In the genomic region with DNA sequence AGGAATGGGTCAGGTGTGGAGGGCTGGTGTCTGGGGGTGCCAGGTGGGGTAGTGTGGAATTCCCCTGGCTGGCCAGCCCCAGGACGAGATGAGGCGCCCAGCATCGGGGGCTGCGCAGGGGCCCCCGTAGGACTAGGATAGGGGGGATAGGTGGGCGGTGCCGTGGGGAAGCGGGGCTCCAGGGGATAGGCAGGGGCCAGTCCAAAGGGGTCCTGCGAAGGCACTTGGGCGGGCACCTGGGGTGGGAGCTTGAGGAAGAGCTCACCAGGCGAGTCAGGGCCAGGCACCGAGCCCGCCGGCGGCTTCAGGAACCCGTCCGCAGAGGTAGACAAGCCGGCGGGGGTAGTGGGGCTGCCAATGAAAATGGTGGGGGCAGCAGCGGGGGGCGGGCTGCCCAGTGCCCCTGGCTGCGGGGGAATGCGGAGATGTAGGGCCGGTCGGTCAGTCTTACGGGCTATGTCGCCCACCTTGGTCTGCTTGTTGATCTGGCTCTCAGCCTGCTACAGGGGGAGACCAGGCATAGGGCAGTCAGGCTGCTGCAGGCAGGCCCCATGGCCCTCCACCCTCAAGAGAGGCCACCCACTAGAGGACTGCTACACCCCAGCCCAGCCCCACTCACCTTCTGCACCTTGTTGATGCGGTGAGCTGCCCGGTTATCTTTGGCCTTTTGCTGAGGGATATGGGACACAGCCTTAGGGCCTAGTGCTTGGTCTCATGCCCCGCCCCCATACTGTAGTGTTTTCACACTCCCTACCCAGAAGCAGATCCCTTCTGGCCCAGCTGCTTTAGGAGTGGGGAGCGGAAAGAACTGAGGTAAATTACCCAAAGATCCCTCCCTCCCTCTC, we compare ENCODE assay signal across 19 cellular contexts. TPM values are rescaled to one million over a fixed set of nuclear protein-coding genes. Genes with fewer than 3 reads are reported as not detected.
"Had no signal": no experiment of that assay in that cellular context is flagged by ENCODE, and none has a peak within 500 bp of the region (broad histone marks: within the 10 kb centered on the region; RNA-seq: fewer than 3 reads in every experiment).

No MANE protein-coding gene starts in this region.

- H3K27me3 ChIP-seq: cardiac muscle cell, neutrophil, sigmoid colon, transverse colon had no signal

- H3K9ac ChIP-seq: parathyroid adenoma had no signal

- H3K27ac ChIP-seq: cardiac muscle cell, epithelial cell of prostate, neutrophil, parathyroid adenoma, sigmoid colon, transverse colon had no signal

- H3K27me3 Mint-ChIP-seq: activated CD4-positive, alpha-beta T cell treated with anti-CD3 and anti-CD28 coated beads for 36 hours; activated naive CD8-positive, alpha-beta T cell treated with anti-CD3 and anti-CD28 coated beads for 36 hours; activated T-helper 17 cell treated with anti-CD3 and anti-CD28 coated beads, Interleukin-2, amount 50 U/mL, for 72 hours; naive thymus-derived CD8-positive, alpha-beta T cell had no signal

- ATAC-seq: activated CD4-positive, alpha-beta T cell treated with anti-CD3 and anti-CD28 coated beads for 36 hours; activated T-helper 17 cell treated with anti-CD3 and anti-CD28 coated beads, Interleukin-2, amount 50 U/mL, for 72 hours; left cardiac atrium; naive thymus-derived CD8-positive, alpha-beta T cell had no signal

- H3K9me3 ChIP-seq: neutrophil, sigmoid colon, transverse colon had no signal

- DNase-seq: activated CD4-positive, alpha-beta T cell treated with anti-CD3 and anti-CD28 coated beads for 36 hours; activated CD4-positive, alpha-beta T cell treated with anti-CD3 and anti-CD28 coated beads, Interleukin-2, amount 50 U/mL, for 48 hours; activated naive CD4-positive, alpha-beta T cell; activated naive CD8-positive, alpha-beta T cell treated with anti-CD3 and anti-CD28 coated beads for 36 hours; amniotic stem cell; foreskin fibroblast; left cardiac atrium; mesendoderm; naive thymus-derived CD8-positive, alpha-beta T cell; sigmoid colon; stimulated activated CD4-positive, alpha-beta T cell treated with anti-CD3 and anti-CD28 coated beads, Interleukin-4, amount 100 ng/mL, for 24 hours; stimulated activated naive CD4-positive, alpha-beta T cell; T-helper 2 cell; transverse colon had no signal

- H2AFZ ChIP-seq: parathyroid adenoma had no signal

- H3K9me3 Mint-ChIP-seq: activated naive CD8-positive, alpha-beta T cell treated with anti-CD3 and anti-CD28 coated beads for 36 hours; activated T-helper 17 cell treated with anti-CD3 and anti-CD28 coated beads, Interleukin-2, amount 50 U/mL, for 72 hours; naive thymus-derived CD8-positive, alpha-beta T cell had no signal

- H3K79me2 ChIP-seq: parathyroid adenoma had no signal

- H3K4me3 ChIP-seq: cardiac muscle cell, sigmoid colon, transverse colon had no signal

- H3K4me1 ChIP-seq: parathyroid adenoma, sigmoid colon, transverse colon had no signal

- H3K4me3 Mint-ChIP-seq: activated CD4-positive, alpha-beta T cell treated with anti-CD3 and anti-CD28 coated beads for 36 hours; activated naive CD8-positive, alpha-beta T cell treated with anti-CD3 and anti-CD28 coated beads for 36 hours; activated T-helper 17 cell treated with anti-CD3 and anti-CD28 coated beads, Interleukin-2, amount 50 U/mL, for 72 hours had no signal

- H3K27ac Mint-ChIP-seq: activated CD4-positive, alpha-beta T cell treated with anti-CD3 and anti-CD28 coated beads for 36 hours; activated T-helper 17 cell treated with anti-CD3 and anti-CD28 coated beads, Interleukin-2, amount 50 U/mL, for 72 hours had no signal

RNA-seq across cellular contexts. Expression of gene RHEBL1, which starts 28.5 kb away (rescaled TPM):
- total RNA-seq: transverse colon had no signal

RNA-seq across cellular contexts. Expression of gene DHH, which starts 53.3 kb away (rescaled TPM):
- total RNA-seq: activated CD4-positive, alpha-beta T cell treated with anti-CD3 and anti-CD28 coated beads for 36 hours; activated naive CD8-positive, alpha-beta T cell treated with anti-CD3 and anti-CD28 coated beads for 36 hours had no signal
